In genomic region chr3:72274511-72275295, GRCh38 we compare ENCODE assay signal across 9 cellular contexts.
DNase-seq lines count a peak whose midpoint lies in the region; ATAC-seq, FAIRE-seq and TF ChIP-seq lines count a peak whose summit lies in the region.
"Had no signal": no experiment of that assay in that cellular context is flagged by ENCODE, and none has a peak within 500 bp of the region (broad histone marks: within the 10 kb centered on the region; RNA-seq: fewer than 3 reads in every experiment).

No MANE protein-coding gene starts in this region.

- TF ChIP-seq CTCF in AG04449 (IDR thresholded peaks at IDR 0.05; ENCODE audit: insufficient read depth, low read length, missing control alignments) (no peak), endodermal cell (conservative IDR thresholded peaks at IDR 0.05) (no peak)

- DNase-seq in AG04449 (ENCODE audit: low read depth, low spot score) (peak; percentile 51), NOMO-1 treated with dmso at 0.1 percent for 144 hours (lab: John Stamatoyannopoulos, UW; ENCODE audit: unreplicated experiment) (peak; percentile 74), endodermal cell (no peak), NCI-H2196 (lab: John Stamatoyannopoulos, UW; ENCODE audit: unreplicated experiment) (no peak), RCC 7860 (ENCODE audit: low spot score) (no peak)
- DNase-seq in naive thymus-derived CD8-positive, alpha-beta T cell = peak in 4 of 10 donors; percentile 15 to 35 (median 24)

- WGBS in endodermal cell (ENCODE audit: insufficient coverage in 1 of 2, insufficient read length in 1 of 2), 2 experiments = 84 to 90% methylated on average over 10 to 11 of the region's 11 CpGs

- peaks cover 8% of the 10 kb centered on the region for H3K4me1 ChIP-seq in endodermal cell (ENCODE audit: control insufficient read depth, insufficient read depth, low read length)

- H3K27ac ChIP-seq in endodermal cell (ENCODE audit: low read depth, low read length) = no peak overlapping the region
- H3K27ac ChIP-seq: cardiac muscle cell had no signal

- H3K9ac ChIP-seq in endodermal cell (ENCODE audit: extremely low read depth, low read length, poor library complexity, severe bottlenecking) = no peak overlapping the region

- no peaks in the 10 kb centered on the region for H3K36me3 ChIP-seq in endodermal cell (ENCODE audit: control insufficient read depth, insufficient read depth, low read length)
- H3K36me3 ChIP-seq: cardiac muscle cell had no signal

- no peak for FAIRE-seq in RCC 7860 (lab: Jason Lieb, UNC)

- no peaks in the 10 kb centered on the region for H3K36me3 Mint-ChIP-seq in dendritic cell treated with granulocyte-macrophage colony-stimulating factor and Interleukin-4, amounts not matched to agents 40 ng/mL and 50 ng/mL, for 4 days (ENCODE audit: low read depth)
- H3K36me3 Mint-ChIP-seq in naive thymus-derived CD8-positive, alpha-beta T cell = no peaks in the 10 kb centered on the region
- H3K36me3 Mint-ChIP-seq in endodermal cell (ENCODE audit: low read depth) = no peaks in the 10 kb centered on the region

- no peak overlapping the region for H3K4me3 ChIP-seq in AG04449 (ENCODE audit: low read depth, low read length)
- H3K4me3 ChIP-seq in endodermal cell (ENCODE audit: low read length) = no peak overlapping the region
- H3K4me3 ChIP-seq: cardiac muscle cell had no signal

- CTCF ChIA-PET in AG04449 (lab: Yijun Ruan, JAX) = interaction anchor here (1.3 to 1.6 kb wide), 2 partner anchors 399 to 548 kb away, joined by 3 to 5 read pairs; no protein-coding TSS in a partner anchor

- H3K27me3 Mint-ChIP-seq in dendritic cell treated with granulocyte-macrophage colony-stimulating factor and Interleukin-4, amounts not matched to agents 40 ng/mL and 50 ng/mL, for 4 days = peaks cover 48% of the 10 kb centered on the region
- H3K27me3 Mint-ChIP-seq in naive thymus-derived CD8-positive, alpha-beta T cell = peaks cover 0 to 7% (median 0%) of the 10 kb centered on the region in 5 donors
- H3K27me3 Mint-ChIP-seq in endodermal cell (ENCODE audit: insufficient read depth) = peaks cover 14% of the 10 kb centered on the region

- peak overlapping the region; percentile 72 for H3K27ac Mint-ChIP-seq in dendritic cell treated with granulocyte-macrophage colony-stimulating factor and Interleukin-4, amounts not matched to agents 40 ng/mL and 50 ng/mL, for 4 days
- H3K27ac Mint-ChIP-seq in naive thymus-derived CD8-positive, alpha-beta T cell = peak overlapping the region in 6 of 10 donors; percentile 25 to 67 (median 36)
- H3K27ac Mint-ChIP-seq in endodermal cell = no peak overlapping the region

- POLR2A ChIA-PET in AG04449 (lab: Yijun Ruan, JAX) = interaction anchor here (1.0 kb wide), 1 partner anchor 13 kb away, joined by 3 read pairs; no protein-coding TSS in a partner anchor
- POLR2A ChIA-PET in naive thymus-derived CD8-positive, alpha-beta T cell (lab: Charles Lee) = interaction anchor here (0.7 kb wide), 1 partner anchor 112 kb away, joined by 3 read pairs; no protein-coding TSS in a partner anchor

- peak overlapping the region; percentile 42 for H3K4me3 Mint-ChIP-seq in dendritic cell treated with granulocyte-macrophage colony-stimulating factor and Interleukin-4, amounts not matched to agents 40 ng/mL and 50 ng/mL, for 4 days
- peak overlapping the region in 9 of 10 donors; percentile 3 to 66 (median 39) for H3K4me3 Mint-ChIP-seq in naive thymus-derived CD8-positive, alpha-beta T cell
- no peak overlapping the region for H3K4me3 Mint-ChIP-seq in endodermal cell

- ATAC-seq in GM18909 (IDR thresholded peaks at IDR 0.05; ENCODE audit: poor library complexity, unreplicated experiment) = peak; percentile 54
- peak; percentile 50 for ATAC-seq in naive thymus-derived CD8-positive, alpha-beta T cell

- peaks cover 6% of the 10 kb centered on the region for H3K27me3 ChIP-seq in endodermal cell (ENCODE audit: control insufficient read depth, insufficient read depth, low read length, poor library complexity, severe bottlenecking)
- H3K27me3 ChIP-seq: cardiac muscle cell had no signal

- intact Hi-C loops in dendritic cell treated with granulocyte-macrophage colony-stimulating factor and Interleukin-4, amounts not matched to agents 40 ng/mL and 50 ng/mL, for 4 days (cut with micrococcal nuclease) = loop anchor here (5.0 to 10.0 kb wide), 3 partner anchors 73 to 370 kb away; partner anchors contain the start of gene RYBP

- H3K9me3 ChIP-seq in endodermal cell (ENCODE audit: control insufficient read depth, low read length) = no peaks in the 10 kb centered on the region

- no peaks in the 10 kb centered on the region for H3K9me3 Mint-ChIP-seq in dendritic cell treated with granulocyte-macrophage colony-stimulating factor and Interleukin-4, amounts not matched to agents 40 ng/mL and 50 ng/mL, for 4 days
- H3K9me3 Mint-ChIP-seq in naive thymus-derived CD8-positive, alpha-beta T cell = peaks cover 0 to 2% (median 0%) of the 10 kb centered on the region in 9 donors
- no peaks in the 10 kb centered on the region for H3K9me3 Mint-ChIP-seq in endodermal cell

- peaks cover 59% of the 10 kb centered on the region for H3K4me1 Mint-ChIP-seq in dendritic cell treated with granulocyte-macrophage colony-stimulating factor and Interleukin-4, amounts not matched to agents 40 ng/mL and 50 ng/mL, for 4 days (ENCODE audit: low read depth)
- peaks cover 10 to 62% (median 50%) of the 10 kb centered on the region in 4 donors for H3K4me1 Mint-ChIP-seq in naive thymus-derived CD8-positive, alpha-beta T cell
- H3K4me1 Mint-ChIP-seq in endodermal cell = peaks cover 12% of the 10 kb centered on the region

Comparison
In these comparisons a context has a peak if more than half of its experiments do, and no peak if none do; other contexts are left out.
1. DNase-seq: peak in AG04449 (single experiment) and NOMO-1 treated with dmso at 0.1 percent for 144 hours (single experiment); none in endodermal cell (single experiment), NCI-H2196 (single experiment) and RCC 7860 (single experiment).